Comparison of ENCODE assay signal across 8 cellular contexts in the genomic region with DNA sequence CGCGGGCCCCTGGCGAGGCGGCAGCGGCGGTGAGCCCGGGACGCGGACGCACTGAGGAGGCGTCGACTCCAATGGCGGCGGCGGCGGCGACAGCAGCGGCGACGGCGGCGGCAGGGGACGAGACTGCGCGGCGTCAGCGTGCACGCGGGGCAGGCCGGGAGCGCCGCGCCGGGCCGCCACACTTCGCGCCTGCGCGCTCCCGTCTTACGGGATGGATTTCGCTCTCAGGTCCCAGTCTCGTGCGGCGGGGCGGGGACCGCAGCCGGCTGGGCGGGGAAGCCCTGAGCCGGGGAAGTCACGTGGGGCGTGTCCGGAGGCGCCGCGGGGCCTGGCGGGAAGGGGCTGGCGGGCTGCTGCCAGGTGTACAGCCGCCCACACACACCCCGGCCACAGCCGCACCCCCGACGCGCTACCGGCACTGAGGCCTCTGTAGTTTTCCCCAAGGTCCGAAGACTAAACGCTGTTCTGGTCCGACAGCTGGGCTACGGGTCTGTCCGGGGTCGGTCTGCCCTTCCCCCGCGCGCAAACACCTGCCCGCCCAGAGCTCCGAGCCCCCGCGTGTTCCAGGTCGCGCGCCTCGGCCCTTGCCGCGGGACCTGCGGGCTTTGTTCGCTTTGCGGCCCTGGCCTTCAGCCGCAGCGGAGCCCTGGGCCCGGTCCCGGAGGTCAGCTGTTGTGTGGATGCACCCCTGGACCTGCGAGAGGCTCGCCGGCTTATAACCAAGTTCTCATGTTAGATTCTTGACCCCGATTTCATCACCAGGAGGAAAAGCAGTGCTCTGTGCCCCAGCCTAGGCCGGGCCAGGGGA.
DNase-seq lines count a peak whose midpoint lies in the region; ATAC-seq lines count a peak whose summit lies in the region.

YTHDF1 (minus strand) TSS at position 91 of the 808 bp plus-strand sequence. CDS start 239 bp downstream, outside the sequence.

- peak within 1 kb of the TSS; percentile 96 for H3K4me3 ChIP-seq in GM08714 (ENCODE audit: low read length)
- H3K4me3 ChIP-seq in SK-N-MC, result peak within 1 kb of the TSS; percentile 96

- no peaks in the 10 kb centered on the region for H3K9me3 Mint-ChIP-seq in activated naive CD4-positive, alpha-beta T cell treated with anti-CD3 and anti-CD28 coated beads, Interleukin-2, amount 10 ng/mL, durations not matched to agents 7 days and 5 days

- peak within 1 kb of the TSS; percentile 86 for H3K4me3 Mint-ChIP-seq in activated naive CD4-positive, alpha-beta T cell treated with anti-CD3 and anti-CD28 coated beads, Interleukin-2, amount 10 ng/mL, durations not matched to agents 7 days and 5 days

- H3K27ac ChIP-seq in SK-N-MC, result 0 out of 2 replicates have a peak within 1 kb of the TSS, but pooled peaks have one; percentile 57

- peak; percentile 83 for ATAC-seq in HG02588 (IDR thresholded peaks at IDR 0.05; ENCODE audit: unreplicated experiment)

- H3K9me3 ChIP-seq in SK-N-MC (ENCODE audit: low read depth, low read length), result no peaks in the 10 kb centered on the region

- H3K27ac Mint-ChIP-seq in activated naive CD4-positive, alpha-beta T cell treated with anti-CD3 and anti-CD28 coated beads, Interleukin-2, amount 10 ng/mL, durations not matched to agents 7 days and 5 days, result peak within 1 kb of the TSS; percentile 89

- peaks cover 36% of the 10 kb centered on the region for H3K36me3 ChIP-seq in SK-N-MC (ENCODE audit: insufficient read depth, low read length)

- H3K4me1 Mint-ChIP-seq in activated naive CD4-positive, alpha-beta T cell treated with anti-CD3 and anti-CD28 coated beads, Interleukin-2, amount 10 ng/mL, durations not matched to agents 7 days and 5 days, result peaks cover 43% of the 10 kb centered on the region

- H3K27me3 Mint-ChIP-seq in activated naive CD4-positive, alpha-beta T cell treated with anti-CD3 and anti-CD28 coated beads, Interleukin-2, amount 10 ng/mL, durations not matched to agents 7 days and 5 days, result peaks cover 26% of the 10 kb centered on the region

- H3K9ac ChIP-seq in SK-N-MC (ENCODE audit: insufficient read length), result peak within 1 kb of the TSS; percentile 97

- peak; percentile 73 for DNase-seq in NCI-H1048 (lab: John Stamatoyannopoulos, UW)
- DNase-seq in SK-N-MC (ENCODE audit: low read depth, low spot score), result peak; percentile 40
- peak; percentile 96 for DNase-seq in activated naive CD4-positive, alpha-beta T cell treated with anti-CD3 and anti-CD28 coated beads, Interleukin-2, amount 10 ng/mL, durations not matched to agents 7 days and 5 days
- DNase-seq in germinal center (ENCODE audit: low spot score), result peak; percentile 99
- peak in 55 of 56 donors; percentile 37 to 96 (median 90) for DNase-seq in nucleus accumbens (lab: John Stamatoyannopoulos, UW)
- DNase-seq in superior temporal gyrus (ENCODE audit: extremely low spot score), result peak; percentile 96

- peaks cover 32% of the 10 kb centered on the region for H3K36me3 Mint-ChIP-seq in activated naive CD4-positive, alpha-beta T cell treated with anti-CD3 and anti-CD28 coated beads, Interleukin-2, amount 10 ng/mL, durations not matched to agents 7 days and 5 days

- CTCF ChIA-PET in activated naive CD4-positive, alpha-beta T cell treated with anti-CD3 and anti-CD28 coated beads, Interleukin-2, amount 10 ng/mL, durations not matched to agents 7 days and 5 days (lab: Charles Lee), result interaction anchor here (5.3 kb wide), 1 partner anchor 8 kb away, joined by 34 read pairs; no protein-coding TSS in a partner anchor

Comparison
In these comparisons a context has a peak if more than half of its experiments do, and no peak if none do; other contexts are left out.
1. Peak in every context shown above with its lines: DNase-seq, ATAC-seq, H3K4me3 ChIP-seq and H3K27ac ChIP-seq.
2. DNase-seq: peak in every context shown above with its lines; median percentile 99 in germinal center; 96 in activated naive CD4-positive, alpha-beta T cell treated with anti-CD3 and anti-CD28 coated beads, Interleukin-2, amount 10 ng/mL, durations not matched to agents 7 days and 5 days; 96 in superior temporal gyrus; 90 in nucleus accumbens; 73 in NCI-H1048; 40 in SK-N-MC.